Comparison of ENCODE assay signal across 13 cellular contexts in the genomic region with DNA sequence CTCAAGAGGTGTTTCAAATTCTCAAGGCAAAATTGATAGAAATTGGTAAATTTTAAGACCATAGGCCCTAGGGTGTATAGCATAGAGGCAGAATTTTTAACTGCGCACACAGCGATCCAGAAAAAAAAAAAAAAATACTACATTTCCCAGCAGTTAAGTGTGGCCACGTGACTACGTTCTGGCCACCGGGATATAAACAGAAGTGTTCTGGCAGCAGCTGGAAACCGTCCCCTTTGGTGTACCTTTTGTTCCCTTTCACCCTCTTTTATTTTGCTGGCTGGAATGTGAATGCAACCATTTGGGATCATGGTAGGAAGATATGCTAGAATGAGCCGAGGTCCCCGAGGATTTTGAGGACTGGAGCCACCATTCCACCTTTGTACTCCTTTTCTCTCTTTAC. TPM values are rescaled to one million over a fixed set of nuclear protein-coding genes. Genes with fewer than 3 reads are reported as not detected.
DNase-seq lines count a peak whose midpoint lies in the region; ATAC-seq and TF ChIP-seq lines count a peak whose summit lies in the region.
"Had no signal": no experiment of that assay in that cellular context is flagged by ENCODE, and none has a peak within 500 bp of the region (broad histone marks: within the 10 kb centered on the region; RNA-seq: fewer than 3 reads in every experiment).

No MANE protein-coding gene starts in this region.

- H3K9me3 ChIP-seq in left lung (peaks cover 0 to 15% of the 10 kb centered on the region in 2 donors), suprapubic skin (no peaks in the 10 kb centered on the region)

- no peak for TF ChIP-seq POLR2A in suprapubic skin (IDR thresholded peaks at IDR 0.05)

- H3K27ac ChIP-seq in caudate nucleus (ENCODE audit: low read depth, low read length) (peak overlapping the region; percentile 54), left lung (peak overlapping the region; percentile 66 to 71), suprapubic skin (peak overlapping the region; percentile 71)
- H3K27ac ChIP-seq: BLaER1 had no signal

- DNase-seq in NCI-H187 treated with DMSO at 0.1 percent for 48 hours (lab: John Stamatoyannopoulos, UW) (peak; percentile 42), caudate nucleus (lab: John Stamatoyannopoulos, UW) (peak in 1 of 61 donors; percentile 9), left lung (peak in 1 of 2 donors; percentile 56), suprapubic skin (ENCODE audit: low spot score in 2 of 2) (peak in 1 of 2 donors; percentile 34), iPS-NIHi11 (ENCODE audit: low spot score) (no peak), GM20000 (ENCODE audit: low spot score) (no peak), activated T-cell treated with anti-CD3 and anti-CD28 coated beads for 4 hours (no peak), immature natural killer cell (no peak)
- DNase-seq: activated CD4-positive, alpha-beta T cell treated with anti-CD3 and anti-CD28 coated beads, Interleukin-2, amount 10 ng/mL, durations not matched to agents 24 days and 14 days; central memory CD4-positive, alpha-beta T cell; GF-D8; MG63 had no signal

- H3K27ac Mint-ChIP-seq in immature natural killer cell = no peak overlapping the region
- H3K27ac Mint-ChIP-seq: activated CD4-positive, alpha-beta T cell treated with anti-CD3 and anti-CD28 coated beads, Interleukin-2, amount 10 ng/mL, durations not matched to agents 24 days and 14 days had no signal

- H3K27me3 Mint-ChIP-seq in immature natural killer cell (ENCODE audit: low read depth in 3 of 3) = peaks cover 0 to 10% (median 3%) of the 10 kb centered on the region in 3 donors

- H3K4me1 ChIP-seq in left lung = peaks cover 0 to 12% of the 10 kb centered on the region in 2 donors
- peaks cover 38% of the 10 kb centered on the region for H3K4me1 ChIP-seq in suprapubic skin

- WGBS in suprapubic skin = 70% methylated on average over 8 of the region's 8 CpGs

- no peak for TF ChIP-seq CTCF in left lung (IDR thresholded peaks at IDR 0.05)
- TF ChIP-seq CTCF in suprapubic skin (IDR thresholded peaks at IDR 0.05) = no peak
- no peak for TF ChIP-seq CTCF in GM20000 (IDR thresholded peaks at IDR 0.05; ENCODE audit: extremely low read depth, missing control alignments)

- no peak for TF ChIP-seq EP300 in suprapubic skin (IDR thresholded peaks at IDR 0.05)

- H3K4me1 Mint-ChIP-seq in immature natural killer cell = no peaks in the 10 kb centered on the region
- H3K4me1 Mint-ChIP-seq: activated CD4-positive, alpha-beta T cell treated with anti-CD3 and anti-CD28 coated beads, Interleukin-2, amount 10 ng/mL, durations not matched to agents 24 days and 14 days had no signal

- intact Hi-C loops in left lung (cut with DNase I) = no loop called here

- ATAC-seq in left lung = peak; percentile 43

- H3K9me3 Mint-ChIP-seq in immature natural killer cell = peaks cover 0 to 2% (median 0%) of the 10 kb centered on the region in 6 donors

- H3K27me3 ChIP-seq in left lung (peaks cover 0 to 14% of the 10 kb centered on the region in 2 donors), suprapubic skin (peaks cover 3% of the 10 kb centered on the region)
- H3K27me3 ChIP-seq: BLaER1, MG63 had no signal

- no peaks in the 10 kb centered on the region for H3K36me3 ChIP-seq in left lung
- H3K36me3 ChIP-seq in suprapubic skin = no peaks in the 10 kb centered on the region
- H3K36me3 ChIP-seq: BLaER1, MG63 had no signal

- H3K4me3 ChIP-seq in left lung = no peak overlapping the region
- no peak overlapping the region for H3K4me3 ChIP-seq in suprapubic skin
- H3K4me3 ChIP-seq: BLaER1, MG63 had no signal

- no peak overlapping the region for H3K4me3 Mint-ChIP-seq in immature natural killer cell
- H3K4me3 Mint-ChIP-seq: activated CD4-positive, alpha-beta T cell treated with anti-CD3 and anti-CD28 coated beads, Interleukin-2, amount 10 ng/mL, durations not matched to agents 24 days and 14 days had no signal

- no peaks in the 10 kb centered on the region for H3K36me3 Mint-ChIP-seq in immature natural killer cell

RNA-seq across cellular contexts. Expression of a gene that starts 52.7 kb away (rescaled TPM):
- 10 to 100 TPM; 43.6 to 47.6 TPM for total RNA-seq in left lung
- total RNA-seq in suprapubic skin = 10 to 100 TPM; 50.1 to 76.2 (median 56.4) TPM
- polyA plus RNA-seq in immature natural killer cell = 10 to 100 TPM in 1 of 3 donors, 1 to 10 TPM in 2; 3.6 to 13.3 (median 6.1) TPM

RNA-seq across cellular contexts. Expression of a gene that starts 54.4 kb away (rescaled TPM):
- total RNA-seq in left lung = 100 to 1,000 TPM; 117 to 120 TPM
- 100 to 1,000 TPM in 2 of 4 donors, 10 to 100 TPM in 2; 81.2 to 160 (median 100.0) TPM for total RNA-seq in suprapubic skin
- polyA plus RNA-seq in immature natural killer cell = 10 to 100 TPM; 30.0 to 42.1 (median 30.3) TPM
